In the genomic region with DNA sequence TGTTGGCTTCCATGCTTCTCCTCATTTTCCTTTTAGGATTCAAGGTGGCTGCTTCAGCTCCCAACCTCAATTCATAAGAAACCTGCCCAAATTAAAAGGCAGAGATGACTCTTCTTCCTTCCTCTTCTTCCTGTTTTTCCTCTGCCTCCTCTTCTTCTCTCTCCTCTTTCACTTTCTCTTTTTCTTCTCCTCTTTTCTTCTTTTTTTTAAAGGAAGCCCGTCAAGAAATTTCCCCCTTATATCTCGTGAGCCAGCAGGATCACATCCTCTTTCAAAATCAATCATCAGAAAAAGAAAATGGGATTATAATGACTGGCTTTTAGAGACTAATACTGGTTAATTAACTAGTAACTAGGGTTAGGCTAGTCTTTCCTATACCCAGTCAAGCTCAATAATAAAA, we compare ENCODE assay signal across 17 cellular contexts.
DNase-seq lines count a peak whose midpoint lies in the region; ATAC-seq and TF ChIP-seq lines count a peak whose summit lies in the region.
"Had no signal": no experiment of that assay in that cellular context is flagged by ENCODE, and none has a peak within 500 bp of the region (broad histone marks: within the 10 kb centered on the region; RNA-seq: fewer than 3 reads in every experiment).

No MANE protein-coding gene starts in this region.

- no peaks in the 10 kb centered on the region for H4K20me1 ChIP-seq in GM23338 (replicated peaks; ENCODE audit: insufficient read depth)

- no peaks in the 10 kb centered on the region for H3K79me2 ChIP-seq in GM23338 (replicated peaks; ENCODE audit: insufficient read depth)
- H3K79me2 ChIP-seq: parathyroid adenoma had no signal

- intact Hi-C loops in activated naive CD4-positive, alpha-beta T cell treated with anti-CD3 and anti-CD28 coated beads for 36 hours (cut with micrococcal nuclease): loop anchor here (5.0 kb wide), 1 partner anchor 1345 kb away; a partner anchor contains a TSS
- intact Hi-C loops in activated CD8-positive, alpha-beta T cell treated with anti-CD3 and anti-CD28 coated beads for 36 hours (cut with micrococcal nuclease): no loop called here
- intact Hi-C loops in spleen (cut with DNase I; ENCODE audit: low total_unique reads): loop anchor here (10.0 kb wide), 1 partner anchor 1358 kb away; no protein-coding TSS in a partner anchor

- no peak for ATAC-seq in GM23338
- no peak for ATAC-seq in activated CD8-positive, alpha-beta T cell treated with anti-CD3 and anti-CD28 coated beads for 36 hours
- ATAC-seq in esophagus mucosa: no peak
- ATAC-seq in GM21526 (IDR thresholded peaks at IDR 0.05; ENCODE audit: low FRiP score, unreplicated experiment): no peak
- ATAC-seq: K562 had no signal

- no peak overlapping the region for H2AFZ ChIP-seq in GM23338
- H2AFZ ChIP-seq: parathyroid adenoma had no signal

- in situ Hi-C loops in KBM-7 (cut with MboI; ENCODE audit: low pct_unique_long_range_greater_than_20kb, low sequenced_read_pairs): no loop called here

- no peaks in the 10 kb centered on the region for H3K9me3 ChIP-seq in spleen
- H3K9me3 ChIP-seq: adrenal gland, testis had no signal

- H3K27ac ChIP-seq in GM23338 (ENCODE audit: low read depth): no peak overlapping the region
- H3K27ac ChIP-seq in spleen: peak overlapping the region in 6 of 8 donors; percentile 1 to 52 (median 36)
- H3K27ac ChIP-seq: adrenal gland, parathyroid adenoma, testis had no signal

- no peaks in the 10 kb centered on the region for H3K9me2 ChIP-seq in GM23338 (ENCODE audit: insufficient read depth)

- DNase-seq in activated naive CD4-positive, alpha-beta T cell treated with anti-CD3 and anti-CD28 coated beads, Interleukin-2, amount 10 ng/mL, durations not matched to agents 7 days and 5 days: no peak
- DNase-seq in activated naive CD4-positive, alpha-beta T cell treated with anti-CD3 and anti-CD28 coated beads for 36 hours: no peak
- DNase-seq in GM23338 (ENCODE audit: low spot score) (no peak), spleen (no peak), KBM-7 (no peak)
- no peak for DNase-seq in activated CD8-positive, alpha-beta T cell treated with anti-CD3 and anti-CD28 coated beads for 36 hours
- DNase-seq: adrenal gland, DMS79 treated with DMSO at 0.1 percent for 48 hours, head of caudate nucleus, kidney glomerular epithelial cell, NCI-H2029, NCI-H526, testis had no signal

- no peak overlapping the region for H3K4me2 ChIP-seq in GM23338

- CTCF ChIA-PET in activated naive CD4-positive, alpha-beta T cell treated with anti-CD3 and anti-CD28 coated beads, Interleukin-2, amount 10 ng/mL, durations not matched to agents 7 days and 5 days (lab: Charles Lee): no interaction called here
- CTCF ChIA-PET in activated naive CD4-positive, alpha-beta T cell treated with anti-CD3 and anti-CD28 coated beads for 36 hours (lab: Charles Lee): no interaction called here
- CTCF ChIA-PET in activated CD8-positive, alpha-beta T cell treated with anti-CD3 and anti-CD28 coated beads for 36 hours (lab: Charles Lee): no interaction called here

- no peaks in the 10 kb centered on the region for H3K9me3 Mint-ChIP-seq in activated naive CD4-positive, alpha-beta T cell treated with anti-CD3 and anti-CD28 coated beads, Interleukin-2, amount 10 ng/mL, durations not matched to agents 7 days and 5 days
- no peaks in the 10 kb centered on the region for H3K9me3 Mint-ChIP-seq in activated naive CD4-positive, alpha-beta T cell treated with anti-CD3 and anti-CD28 coated beads for 36 hours
- no peaks in the 10 kb centered on the region for H3K9me3 Mint-ChIP-seq in GM23338
- H3K9me3 Mint-ChIP-seq in activated CD8-positive, alpha-beta T cell treated with anti-CD3 and anti-CD28 coated beads for 36 hours: no peaks in the 10 kb centered on the region

- no peaks in the 10 kb centered on the region for H3K36me3 Mint-ChIP-seq in activated naive CD4-positive, alpha-beta T cell treated with anti-CD3 and anti-CD28 coated beads, Interleukin-2, amount 10 ng/mL, durations not matched to agents 7 days and 5 days
- no peaks in the 10 kb centered on the region for H3K36me3 Mint-ChIP-seq in activated naive CD4-positive, alpha-beta T cell treated with anti-CD3 and anti-CD28 coated beads for 36 hours (ENCODE audit: low read depth)
- H3K36me3 Mint-ChIP-seq in GM23338 (ENCODE audit: low read depth): peaks cover 8% of the 10 kb centered on the region; the same call in 2 of the 3 replicates
- no peaks in the 10 kb centered on the region for H3K36me3 Mint-ChIP-seq in activated CD8-positive, alpha-beta T cell treated with anti-CD3 and anti-CD28 coated beads for 36 hours (ENCODE audit: low read depth)

- peaks cover 10% of the 10 kb centered on the region; the same call in 1 of the 2 replicates for H3K4me1 ChIP-seq in GM23338 (ENCODE audit: insufficient read depth)
- H3K4me1 ChIP-seq in spleen: peaks cover 0 to 14% (median 9%) of the 10 kb centered on the region in 6 donors
- H3K4me1 ChIP-seq: adrenal gland, parathyroid adenoma, testis had no signal

- no peak overlapping the region for H3K4me3 Mint-ChIP-seq in activated naive CD4-positive, alpha-beta T cell treated with anti-CD3 and anti-CD28 coated beads, Interleukin-2, amount 10 ng/mL, durations not matched to agents 7 days and 5 days
- no peak overlapping the region for H3K4me3 Mint-ChIP-seq in activated naive CD4-positive, alpha-beta T cell treated with anti-CD3 and anti-CD28 coated beads for 36 hours
- H3K4me3 Mint-ChIP-seq in GM23338: no peak overlapping the region
- H3K4me3 Mint-ChIP-seq in activated CD8-positive, alpha-beta T cell treated with anti-CD3 and anti-CD28 coated beads for 36 hours: peak overlapping the region; percentile 22

- 1 to 7% (median 3%) methylated on average over 2 of the region's 2 CpGs for WGBS in spleen, 5 donors

- H3F3A ChIP-seq in GM23338 (replicated peaks; ENCODE audit: low read depth): no peaks in the 10 kb centered on the region

- H3K27me3 ChIP-seq in GM23338 (ENCODE audit: insufficient read depth) (no peaks in the 10 kb centered on the region), spleen (replicated peaks in 1 of 7) (no peaks in the 10 kb centered on the region)
- H3K27me3 ChIP-seq: adrenal gland, testis had no signal

- H3K36me3 ChIP-seq in GM23338 (ENCODE audit: insufficient read depth): no peaks in the 10 kb centered on the region
- no peaks in the 10 kb centered on the region for H3K36me3 ChIP-seq in spleen
- H3K36me3 ChIP-seq: adrenal gland had no signal

- H3K4me3 ChIP-seq in GM23338: no peak overlapping the region
- H3K4me3 ChIP-seq in spleen: peak overlapping the region in 1 of 8 donors; percentile 6
- H3K4me3 ChIP-seq: adrenal gland, K562, testis had no signal

- TF ChIP-seq CTCF in GM23338 (conservative IDR thresholded peaks at IDR 0.05; ENCODE audit: low read depth in 2 of 2) (no peak), spleen (IDR thresholded peaks at IDR 0.05 in 8 of 11, conservative IDR thresholded peaks at IDR 0.05 in 3 of 11) (no peak)
- TF ChIP-seq CTCF in activated CD8-positive, alpha-beta T cell treated with anti-CD3 and anti-CD28 coated beads for 36 hours (IDR thresholded peaks at IDR 0.05): no peak

- peak overlapping the region; percentile 46 for H3K27ac Mint-ChIP-seq in activated naive CD4-positive, alpha-beta T cell treated with anti-CD3 and anti-CD28 coated beads, Interleukin-2, amount 10 ng/mL, durations not matched to agents 7 days and 5 days
- no peak overlapping the region for H3K27ac Mint-ChIP-seq in activated naive CD4-positive, alpha-beta T cell treated with anti-CD3 and anti-CD28 coated beads for 36 hours
- peak overlapping the region; percentile 10; the same call in 1 of the 2 replicates for H3K27ac Mint-ChIP-seq in GM23338
- H3K27ac Mint-ChIP-seq in activated CD8-positive, alpha-beta T cell treated with anti-CD3 and anti-CD28 coated beads for 36 hours: peak overlapping the region; percentile 32

- H3K4me1 Mint-ChIP-seq in activated naive CD4-positive, alpha-beta T cell treated with anti-CD3 and anti-CD28 coated beads, Interleukin-2, amount 10 ng/mL, durations not matched to agents 7 days and 5 days: peaks cover 18% of the 10 kb centered on the region
- peaks cover 6% of the 10 kb centered on the region for H3K4me1 Mint-ChIP-seq in activated naive CD4-positive, alpha-beta T cell treated with anti-CD3 and anti-CD28 coated beads for 36 hours (ENCODE audit: low read depth)
- peaks cover 27% of the 10 kb centered on the region; the same call in 2 of the 3 replicates for H3K4me1 Mint-ChIP-seq in GM23338
- H3K4me1 Mint-ChIP-seq in activated CD8-positive, alpha-beta T cell treated with anti-CD3 and anti-CD28 coated beads for 36 hours (ENCODE audit: low read depth): peaks cover 3% of the 10 kb centered on the region

- H3K27me3 Mint-ChIP-seq in activated naive CD4-positive, alpha-beta T cell treated with anti-CD3 and anti-CD28 coated beads, Interleukin-2, amount 10 ng/mL, durations not matched to agents 7 days and 5 days: no peaks in the 10 kb centered on the region
- H3K27me3 Mint-ChIP-seq in activated naive CD4-positive, alpha-beta T cell treated with anti-CD3 and anti-CD28 coated beads for 36 hours (ENCODE audit: low read depth): no peaks in the 10 kb centered on the region
- H3K27me3 Mint-ChIP-seq in GM23338 (ENCODE audit: insufficient read depth, low read depth, poor library complexity): no peaks in the 10 kb centered on the region
- no peaks in the 10 kb centered on the region for H3K27me3 Mint-ChIP-seq in activated CD8-positive, alpha-beta T cell treated with anti-CD3 and anti-CD28 coated beads for 36 hours

- TF ChIP-seq POLR2A in spleen (IDR thresholded peaks at IDR 0.05): no peak

- POLR2A ChIA-PET in activated CD8-positive, alpha-beta T cell treated with anti-CD3 and anti-CD28 coated beads for 36 hours (lab: Charles Lee): no interaction called here

TF ChIP-seq in GM23338, 12 proteins besides CTCF, POLR2A, EP300 and RAD21 (continues in another document):
- TF ChIP-seq JUNB (IDR thresholded peaks at IDR 0.05; ENCODE audit: unreplicated experiment) (no peak), STAT1 (IDR thresholded peaks at IDR 0.05; ENCODE audit: unreplicated experiment) (no peak), CREB1 (CRISPR knock-in tag; IDR thresholded peaks at IDR 0.05; ENCODE audit: low read depth) (no peak), ZNF114 (CRISPR knock-in tag; IDR thresholded peaks at IDR 0.05) (no peak), NANOG (IDR thresholded peaks at IDR 0.05; ENCODE audit: borderline replicate concordance) (no peak), ZNF331 (CRISPR knock-in tag; IDR thresholded peaks at IDR 0.05; ENCODE audit: low read depth) (no peak), EZH2 (IDR thresholded peaks at IDR 0.05; ENCODE audit: low read depth, unreplicated experiment) (no peak), EZH2phosphoT487 (IDR thresholded peaks at IDR 0.05; ENCODE audit: unreplicated experiment) (no peak)
- TF ChIP-seq, protein P1, sequence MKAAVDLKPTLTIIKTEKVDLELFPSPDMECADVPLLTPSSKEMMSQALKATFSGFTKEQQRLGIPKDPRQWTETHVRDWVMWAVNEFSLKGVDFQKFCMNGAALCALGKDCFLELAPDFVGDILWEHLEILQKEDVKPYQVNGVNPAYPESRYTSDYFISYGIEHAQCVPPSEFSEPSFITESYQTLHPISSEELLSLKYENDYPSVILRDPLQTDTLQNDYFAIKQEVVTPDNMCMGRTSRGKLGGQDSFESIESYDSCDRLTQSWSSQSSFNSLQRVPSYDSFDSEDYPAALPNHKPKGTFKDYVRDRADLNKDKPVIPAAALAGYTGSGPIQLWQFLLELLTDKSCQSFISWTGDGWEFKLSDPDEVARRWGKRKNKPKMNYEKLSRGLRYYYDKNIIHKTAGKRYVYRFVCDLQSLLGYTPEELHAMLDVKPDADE (IDR thresholded peaks at IDR 0.05): no peak
